ENCODE assay signal across 21 cellular contexts in genomic region chr6:1581120-1581991, GRCh38. TPM values are rescaled to one million over a fixed set of nuclear protein-coding genes. Genes with fewer than 3 reads are reported as not detected.
DNase-seq lines count a peak whose midpoint lies in the region; ATAC-seq and TF ChIP-seq lines count a peak whose summit lies in the region.
"Had no signal": no experiment of that assay in that cellular context is flagged by ENCODE, and none has a peak within 500 bp of the region (broad histone marks: within the 10 kb centered on the region; RNA-seq: fewer than 3 reads in every experiment).

No MANE protein-coding gene starts in this region.

- no peak overlapping the region for H3K27ac Mint-ChIP-seq in osteocyte (ENCODE audit: unreplicated experiment)
- H3K27ac Mint-ChIP-seq: CD4-positive, alpha-beta memory T cell had no signal

- H3K4me3 ChIP-seq in HEK293 (ENCODE audit: low read depth, low read length) (no peak overlapping the region), esophagus muscularis mucosa (no peak overlapping the region)
- H3K4me3 ChIP-seq: A549, BLaER1 had no signal

- POLR2A ChIA-PET in HEK293 (lab: Yijun Ruan, JAX): no interaction called here

- no peaks in the 10 kb centered on the region for H3K4me1 ChIP-seq in HEK293 (ENCODE audit: control insufficient read depth, insufficient read depth, low read length)
- H3K4me1 ChIP-seq in esophagus muscularis mucosa: peaks cover 0 to 2% (median 0%) of the 10 kb centered on the region in 4 donors
- H3K4me1 ChIP-seq: A549 had no signal

- CTCF ChIA-PET in HEK293 (lab: Yijun Ruan, JAX): interaction anchor here (0.8 to 1.0 kb wide), 2 partner anchors 9 to 36 kb away, joined by 3 to 4 read pairs; no protein-coding TSS in a partner anchor

- no peaks in the 10 kb centered on the region for H3K4me1 Mint-ChIP-seq in osteocyte (ENCODE audit: unreplicated experiment)
- H3K4me1 Mint-ChIP-seq: CD4-positive, alpha-beta memory T cell had no signal

- H3K27ac ChIP-seq in HEK293 (ENCODE audit: extremely low read depth, low read depth, low read length) (no peak overlapping the region), esophagus muscularis mucosa (replicated peaks in 1 of 4) (no peak overlapping the region), temporal lobe (ENCODE audit: low read depth, low read length) (peak overlapping the region; percentile 24)
- H3K27ac ChIP-seq: A549, BLaER1 had no signal

- no peaks in the 10 kb centered on the region for H3K27me3 ChIP-seq in esophagus muscularis mucosa
- H3K27me3 ChIP-seq: BLaER1 had no signal

- no peak overlapping the region for H3K4me3 Mint-ChIP-seq in osteocyte (ENCODE audit: unreplicated experiment)
- H3K4me3 Mint-ChIP-seq: CD4-positive, alpha-beta memory T cell had no signal

- peaks cover 11% of the 10 kb centered on the region for H3K27me3 Mint-ChIP-seq in osteocyte (ENCODE audit: unreplicated experiment)

- no peak for TF ChIP-seq EP300 in esophagus muscularis mucosa (IDR thresholded peaks at IDR 0.05)

- H3K9me3 Mint-ChIP-seq in osteocyte (ENCODE audit: unreplicated experiment): peaks cover 9% of the 10 kb centered on the region
- H3K9me3 Mint-ChIP-seq: CD4-positive, alpha-beta memory T cell had no signal

- H3K9me3 ChIP-seq in HEK293 (ENCODE audit: control insufficient read depth, insufficient read depth, low read depth, low read length) (no peaks in the 10 kb centered on the region), esophagus muscularis mucosa (no peaks in the 10 kb centered on the region)
- H3K9me3 ChIP-seq: A549, BLaER1 had no signal

- ATAC-seq in GM19023 (IDR thresholded peaks at IDR 0.05; ENCODE audit: unreplicated experiment): no peak
- ATAC-seq: A549 had no signal

- no peaks in the 10 kb centered on the region for H3K36me3 Mint-ChIP-seq in osteocyte (ENCODE audit: unreplicated experiment)
- H3K36me3 Mint-ChIP-seq: CD4-positive, alpha-beta memory T cell had no signal

- H3K36me3 ChIP-seq in HEK293 (ENCODE audit: control insufficient read depth in 2 of 2, insufficient read depth in 1 of 2, low read length in 2 of 2) (no peaks in the 10 kb centered on the region), esophagus muscularis mucosa (no peaks in the 10 kb centered on the region)
- H3K36me3 ChIP-seq: BLaER1 had no signal

- peak; percentile 80 for DNase-seq in esophagus muscularis mucosa (ENCODE audit: extremely low spot score)
- DNase-seq in osteocyte (ENCODE audit: extremely low spot score, unreplicated experiment): peak; percentile 83
- no peak for DNase-seq in activated naive CD4-positive, alpha-beta T cell treated with Interleukin-2 at 50 U/mL for 16 hours
- no peak for DNase-seq in NCI-H345 (lab: John Stamatoyannopoulos, UW)
- DNase-seq: Calu3; CD4-positive, alpha-beta memory T cell; GF-D8; GOT3; KG1; MV-4-11; NCI-H187; NCI-H2107; NCI-H2227 treated with DMSO at 0.1 percent for 48 hours; NCI-H524; NCI-H82; SIG-M5 had no signal

- WGBS in esophagus muscularis mucosa: 83% methylated on average over 24 of the region's 31 CpGs

- TF ChIP-seq POLR2A in esophagus muscularis mucosa (IDR thresholded peaks at IDR 0.05; ENCODE audit: low read depth): no peak

- intact Hi-C loops in esophagus muscularis mucosa (cut with DNase I): no loop called here

- TF ChIP-seq CTCF in HEK293 (tag by site-specific recombination; IDR thresholded peaks at IDR 0.05) (no peak), esophagus muscularis mucosa (IDR thresholded peaks at IDR 0.05) (no peak), osteocyte (IDR thresholded peaks at IDR 0.05) (no peak)

TF ChIP-seq in HEK293, 187 proteins besides CTCF, POLR2A, EP300 and RAD21:
- TF ChIP-seq ATF2 (tag by site-specific recombination; IDR thresholded peaks at IDR 0.05; ENCODE audit: low read depth) (no peak), ZNF280C (tag by site-specific recombination; IDR thresholded peaks at IDR 0.05) (no peak), ZFHX2 (tag by site-specific recombination; conservative IDR thresholded peaks at IDR 0.05) (peak; percentile 51), ZNF341 (tag by site-specific recombination; IDR thresholded peaks at IDR 0.05; ENCODE audit: low read depth) (no peak), EGR2 (tag by site-specific recombination; IDR thresholded peaks at IDR 0.05; ENCODE audit: low read depth) (0 out of 2 replicates have a peak, but pooled peaks have one; percentile 28)

RNA-seq across cellular contexts. Expression of gene FOXC1, which starts 28.4 kb away (rescaled TPM):
- total RNA-seq in esophagus muscularis mucosa: 10 to 100 TPM in 3 of 4 donors, 1 to 10 TPM in 1; 8.7 to 19.7 (median 16.8) TPM
- total RNA-seq in osteocyte: 106 and 108 TPM in 2 replicates
- 6.9 TPM for total RNA-seq in temporal lobe
- total RNA-seq: CD4-positive, alpha-beta memory T cell had no signal

Comparison
In these comparisons a context has a peak if more than half of its experiments do, and no peak if none do; other contexts are left out.
1. DNase-seq: peak in esophagus muscularis mucosa (single experiment) and osteocyte (single experiment); none in activated naive CD4-positive, alpha-beta T cell treated with Interleukin-2 at 50 U/mL for 16 hours (single experiment) and NCI-H345 (single experiment).